8 cellular contexts compared by ENCODE assay signal in genomic region chr20:23142162-23143050, GRCh38. TPM values are rescaled to one million over a fixed set of nuclear protein-coding genes. Genes with fewer than 3 reads are reported as not detected.
DNase-seq lines count a peak whose midpoint lies in the region; ATAC-seq, FAIRE-seq and TF ChIP-seq lines count a peak whose summit lies in the region.

No MANE protein-coding gene starts in this region.

- H3K9me3 ChIP-seq in keratinocyte (ENCODE audit: control insufficient read depth, low read depth, low read length) = no peaks in the 10 kb centered on the region

- no peaks in the 10 kb centered on the region for H4K20me1 ChIP-seq in keratinocyte (ENCODE audit: control insufficient read depth, extremely low read depth, insufficient read depth, low read length)

- H3K79me2 ChIP-seq in keratinocyte (ENCODE audit: control insufficient read depth, insufficient read depth, low read length) = no peaks in the 10 kb centered on the region

- dilution Hi-C loops in keratinocyte (cut with MboI; ENCODE audit: extremely low pct_ligation_motif_present, low sequenced_read_pairs) = no loop called here

- H3K9me1 ChIP-seq in keratinocyte (ENCODE audit: control insufficient read depth, extremely low read depth, insufficient read depth, low read length) = no peaks in the 10 kb centered on the region

- peak; percentile 80 for FAIRE-seq in keratinocyte (lab: Jason Lieb, UNC)

- TF ChIP-seq CTCF in keratinocyte (optimal IDR thresholded peaks at IDR 0.05 in 1 of 3, IDR thresholded peaks at IDR 0.05 in 1 of 3, conservative IDR thresholded peaks at IDR 0.05 in 1 of 3; ENCODE audit: extremely low read depth in 1 of 3, insufficient read depth in 2 of 3, low read length in 3 of 3) = no peak

- H3K9ac ChIP-seq in keratinocyte (ENCODE audit: control insufficient read depth, extremely low read depth, insufficient read depth, low read length) = peak overlapping the region; percentile 6

- H3K4me1 ChIP-seq in keratinocyte (ENCODE audit: control insufficient read depth, extremely low read depth, insufficient read depth, low read length) = peaks cover 46% of the 10 kb centered on the region

- H3K4me2 ChIP-seq in keratinocyte (ENCODE audit: control insufficient read depth, extremely low read depth, insufficient read depth, low read depth, low read length) = peak overlapping the region; percentile 50

- no peak overlapping the region for H2AFZ ChIP-seq in keratinocyte (ENCODE audit: control insufficient read depth, low read length)

- peak; percentile 100 for DNase-seq in SW480 (ENCODE audit: low spot score)
- no peak for DNase-seq in keratinocyte (ENCODE audit: low read depth, low spot score)
- DNase-seq in NCI-H2029 treated with DMSO at 0.1 percent for 48 hours (lab: John Stamatoyannopoulos, UW) = no peak
- no peak for DNase-seq in central memory CD4-positive, alpha-beta T cell
- no peak for DNase-seq in DMS153 treated with DMSO at 0.1 percent for 48 hours (lab: John Stamatoyannopoulos, UW; ENCODE audit: unreplicated experiment)
- no peak for DNase-seq in DMS 273 treated with DMSO at 0.1 percent for 48 hours (lab: John Stamatoyannopoulos, UW)

- no peaks in the 10 kb centered on the region for H3K27me3 ChIP-seq in keratinocyte (ENCODE audit: control insufficient read depth, extremely low read depth, insufficient read depth, low read length)

- H3K4me3 ChIP-seq in keratinocyte (ENCODE audit: control insufficient read depth in 2 of 3, extremely low read depth in 1 of 3, insufficient read depth in 2 of 3, low read depth in 1 of 3, low read length in 3 of 3) = no peak overlapping the region

- peak overlapping the region; percentile 75 for H3K27ac ChIP-seq in keratinocyte (ENCODE audit: control insufficient read depth, insufficient read depth, low read length)

- no peaks in the 10 kb centered on the region for H3K36me3 ChIP-seq in keratinocyte (ENCODE audit: control insufficient read depth in 2 of 2, extremely low read depth in 1 of 2, insufficient read depth in 2 of 2, low read length in 2 of 2)

- ATAC-seq in GM18499 (IDR thresholded peaks at IDR 0.05; ENCODE audit: insufficient read depth, unreplicated experiment) = peak; percentile 73
- ATAC-seq in HG02852 (IDR thresholded peaks at IDR 0.05; ENCODE audit: unreplicated experiment) = peak; percentile 82

RNA-seq across cellular contexts. Expression of gene CD93, which starts 56.3 kb away (rescaled TPM):
- 0.01 TPM in 1 of 3 replicates, not detected in the others for polyA plus RNA-seq in keratinocyte
- polyA plus RNA-seq in keratinocyte (2011; ENCODE audit: low read depth) = 0.06 TPM
- not detected in 2 replicates for polyA plus RNA-seq in keratinocyte (2011; cell fraction: cytosol; rRNA removed)
- 0.01 and 0.05 TPM in 2 replicates for polyA plus RNA-seq in keratinocyte (2011; cell fraction: nucleus; rRNA removed)
- polyA plus RNA-seq in keratinocyte (2012; ENCODE audit: low replicate concordance) = 0.04 TPM in 1 of 2 replicates, not detected in the other
- 0.03 to 0.16 TPM (median 0.13 TPM) in 3 replicates for polyA minus RNA-seq in keratinocyte
- not detected for polyA minus RNA-seq in keratinocyte (2011; cell fraction: cytosol; rRNA and poly(A)+ RNA removed)
- not detected in 2 replicates for polyA minus RNA-seq in keratinocyte (2011; cell fraction: nucleus; rRNA and poly(A)+ RNA removed)
